ENCODE assay signal across 8 cellular contexts in genomic region chr16:80802902-80803301, GRCh38. TPM values are rescaled to one million over a fixed set of nuclear protein-coding genes. Genes with fewer than 3 reads are reported as not detected.
DNase-seq lines count a peak whose midpoint lies in the region; ATAC-seq, FAIRE-seq and TF ChIP-seq lines count a peak whose summit lies in the region.

No MANE protein-coding gene starts in this region.

- H3K9ac ChIP-seq in adipocyte (ENCODE audit: low read length) (no peak overlapping the region), HepG2 (ENCODE audit: insufficient read depth, low read depth, low read length) (no peak overlapping the region)

- BruUV-seq in HepG2 (replicated peaks; lab: Mats Ljungman, UMichigan), result no TSS peak

- H3K36me3 ChIP-seq in heart left ventricle (no peaks in the 10 kb centered on the region), adipocyte (ENCODE audit: control insufficient read depth, insufficient read depth, low read length, severe bottlenecking) (no peaks in the 10 kb centered on the region), HepG2 (replicated peaks in 1 of 2; ENCODE audit: control insufficient read depth in 1 of 2, insufficient read depth in 2 of 2, low read length in 2 of 2) (no peaks in the 10 kb centered on the region), upper lobe of right lung (no peaks in the 10 kb centered on the region)

- H3K4me2 ChIP-seq in HepG2 (ENCODE audit: low read depth, low read length), result no peak overlapping the region

- TF ChIP-seq CTCF in heart left ventricle (IDR thresholded peaks at IDR 0.05), result no peak
- no peak for TF ChIP-seq CTCF in HepG2 (CRISPR knock-in tag; IDR thresholded peaks at IDR 0.05)
- no peak for TF ChIP-seq CTCF in upper lobe of right lung (IDR thresholded peaks at IDR 0.05)

- no peak for TF ChIP-seq RAD21 in HepG2 (CRISPR knock-in tag; IDR thresholded peaks at IDR 0.05)

- H3K27me3 ChIP-seq in heart left ventricle (no peaks in the 10 kb centered on the region), adipocyte (replicated peaks; ENCODE audit: control insufficient read depth, insufficient read depth, low read length) (no peaks in the 10 kb centered on the region), HepG2 (ENCODE audit: control insufficient read depth in 1 of 2, insufficient read depth in 2 of 2, low read length in 2 of 2) (peaks cover 2 to 26% of the 10 kb centered on the region in 2 experiments; a peak in 3 of 5 replicates), upper lobe of right lung (no peaks in the 10 kb centered on the region)

- H3K4me1 ChIP-seq in heart left ventricle (peaks cover 0 to 28% (median 0%) of the 10 kb centered on the region in 12 donors), adipocyte (ENCODE audit: control insufficient read depth, insufficient read depth, low read length) (no peaks in the 10 kb centered on the region), HepG2 (ENCODE audit: insufficient read depth, low read length) (no peaks in the 10 kb centered on the region), upper lobe of right lung (no peaks in the 10 kb centered on the region)

- H3K9me3 ChIP-seq in heart left ventricle, result peaks cover 0 to 3% (median 0%) of the 10 kb centered on the region in 12 donors
- H3K9me3 ChIP-seq in adipocyte (ENCODE audit: control insufficient read depth, low read length), result no peaks in the 10 kb centered on the region
- H3K9me3 ChIP-seq in HepG2 (ENCODE audit: low read length), result no peaks in the 10 kb centered on the region
- no peaks in the 10 kb centered on the region for H3K9me3 ChIP-seq in upper lobe of right lung

- H2AFZ ChIP-seq in HepG2 (ENCODE audit: low read length), result no peak overlapping the region

- ATAC-seq in heart left ventricle (no peak), Right ventricle myocardium superior (ENCODE audit: poor library complexity) (no peak), HepG2 (no peak), upper lobe of right lung (no peak), HG02970 (IDR thresholded peaks at IDR 0.05; ENCODE audit: low FRiP score, unreplicated experiment) (no peak)

- no peak overlapping the region for H3K27ac ChIP-seq in heart left ventricle
- no peak overlapping the region for H3K27ac ChIP-seq in HepG2 (ENCODE audit: extremely low read length, insufficient read depth, low read length)
- H3K27ac ChIP-seq in upper lobe of right lung, result no peak overlapping the region

- H3K4me3 ChIP-seq in heart left ventricle (peak overlapping the region in 7 of 12 donors; percentile 54 to 82 (median 73)), adipocyte (ENCODE audit: low read length) (peak overlapping the region; percentile 60), HepG2 (replicated peaks in 1 of 3; ENCODE audit: insufficient read depth in 1 of 3, low read depth in 2 of 3, low read length in 3 of 3) (no peak overlapping the region), upper lobe of right lung (peak overlapping the region; percentile 47)

- POLR2A ChIA-PET in HepG2 (lab: Yijun Ruan, JAX), result no interaction called here

- H3K79me2 ChIP-seq in HepG2 (ENCODE audit: insufficient read depth, low read length), result no peaks in the 10 kb centered on the region

- in situ Hi-C loops in HepG2 (cut with HindIII; ENCODE audit: extremely low pct_ligation_motif_present, low pct_unique_long_range_greater_than_20kb) (no loop called here), ACHN (cut with HindIII; ENCODE audit: low pct_ligation_motif_present, low pct_unique_long_range_greater_than_20kb, low sequenced_read_pairs) (no loop called here)

- intact Hi-C loops in heart left ventricle (cut with DNase I) (loop anchor here in 3 of 10 donors (10.0 kb wide), 1 partner anchor 258 kb away; the partner anchor contains the start of gene DYNLRB2 (in 3 of the 3)), Right ventricle myocardium superior (cut with DNase I) (no loop called here), HepG2 (cut with micrococcal nuclease; ENCODE audit: unreplicated experiment) (no loop called here), upper lobe of right lung (cut with DNase I) (no loop called here)

- TF ChIP-seq POLR2A in heart left ventricle (IDR thresholded peaks at IDR 0.05), result no peak
- no peak for TF ChIP-seq POLR2A in HepG2 (IDR thresholded peaks at IDR 0.05; ENCODE audit: insufficient read depth in 1 of 2, low read depth in 2 of 2, low read length in 2 of 2)

- CTCF ChIA-PET in HepG2 (lab: Yijun Ruan, JAX; ENCODE audit: low intra/inter-chr PET ratio, low total read pairs), result no interaction called here

- no peak for DNase-seq in heart left ventricle
- DNase-seq in Right ventricle myocardium superior, result no peak
- DNase-seq in adipocyte (ENCODE audit: low read depth), result no peak
- no peak for DNase-seq in HepG2 (ENCODE audit: low spot score)
- no peak for DNase-seq in upper lobe of right lung
- no peak for DNase-seq in ACHN
- no peak for DNase-seq in foreskin melanocyte

- WGBS in heart left ventricle, 4 donors, result 83 to 98% (median 95%) methylated on average over 7 of the region's 7 CpGs
- WGBS in HepG2 (ENCODE audit: low lambda C conversion rate), result 90% methylated on average over 7 of the region's 7 CpGs

- no peaks in the 10 kb centered on the region for H4K20me1 ChIP-seq in HepG2 (ENCODE audit: insufficient read depth, low read length)

- no peak for FAIRE-seq in HepG2 (lab: Jason Lieb, UNC)

- TF ChIP-seq EP300 in HepG2 (IDR thresholded peaks at IDR 0.05; ENCODE audit: low read depth in 2 of 2, low read length in 2 of 2) (no peak), HepG2 (CRISPR knock-in tag; IDR thresholded peaks at IDR 0.05; ENCODE audit: borderline replicate concordance) (no peak)

TF ChIP-seq in HepG2, 621 proteins besides CTCF, POLR2A, EP300 and RAD21:
- TF ChIP-seq BORCS8-MEF2B (CRISPR knock-in tag; IDR thresholded peaks at IDR 0.05) (no peak), FOXO4 (CRISPR knock-in tag; conservative IDR thresholded peaks at IDR 0.05) (no peak), MEIS2 (CRISPR knock-in tag; IDR thresholded peaks at IDR 0.05) (no peak), DZIP1 (CRISPR knock-in tag; IDR thresholded peaks at IDR 0.05) (0 out of 2 replicates have a peak, but pooled peaks have one; percentile 47)

RNA-seq across cellular contexts. Expression of gene CDYL2, which starts 1.5 kb away (rescaled TPM):
- total RNA-seq in heart left ventricle (1 to 10 TPM; 1.8 to 8.6 (median 3.6) TPM), Right ventricle myocardium superior (2.9 TPM), HepG2 (2016; rRNA removed; fragmentation: Illumina TruSeq; extraction: Trizol) (0.20 and 0.35 TPM in 2 replicates), upper lobe of right lung (21.0 TPM)
- polyA plus RNA-seq in heart left ventricle (1 to 10 TPM in 1 of 2 donors, under 1 TPM in 1; 0.80 to 1.4 TPM), HepG2 (2011; rRNA removed) (0.07 TPM in 2 replicates)
- total RNA-seq in HepG2 (2016; cell fraction: cytosol; rRNA removed; fragmentation: Illumina TruSeq; extraction: Trizol; ENCODE audit: low read depth), result 3.8 and 5.3 TPM in 2 replicates
- 0.39 and 0.52 TPM in 2 replicates for total RNA-seq in HepG2 (2016; cell fraction: insoluble cytoplasmic fraction; rRNA removed; fragmentation: Illumina TruSeq; extraction: Trizol)
- 1.1 and 1.4 TPM in 2 replicates for total RNA-seq in HepG2 (2016; cell fraction: membrane; rRNA removed; fragmentation: Illumina TruSeq; extraction: Trizol)
- 0.16 and 0.47 TPM in 2 replicates for total RNA-seq in HepG2 (2016; cell fraction: nucleus; rRNA removed; fragmentation: Illumina TruSeq; extraction: Trizol)
- 0.03 and 0.08 TPM in 2 replicates for polyA plus RNA-seq in HepG2 (2011; cell fraction: cytosol; rRNA removed)
- 0.10 and 0.17 TPM in 2 replicates for polyA plus RNA-seq in HepG2 (2011; cell fraction: nucleus; rRNA removed)
- 0.11 TPM in 1 of 2 replicates, not detected in the other for polyA plus RNA-seq in HepG2 (2012)
- 0.01 TPM in 1 of 2 replicates, not detected in the other for polyA plus RNA-seq in HepG2 (2016; cell fraction: cytosol; fragmentation: Illumina TruSeq; extraction: Trizol; ENCODE audit: low read depth)
- polyA plus RNA-seq in HepG2 (2016; cell fraction: insoluble cytoplasmic fraction; fragmentation: Illumina TruSeq; extraction: Trizol; ENCODE audit: low read depth), result 0.15 and 0.22 TPM in 2 replicates
- 0.05 and 0.13 TPM in 2 replicates for polyA plus RNA-seq in HepG2 (2016; cell fraction: membrane; fragmentation: Illumina TruSeq; extraction: Trizol; ENCODE audit: low read depth)
- polyA plus RNA-seq in HepG2 (2016; cell fraction: nucleus; fragmentation: Illumina TruSeq; extraction: Trizol; ENCODE audit: insufficient read depth, low read depth), result 0.12 and 0.44 TPM in 2 replicates
- polyA minus RNA-seq in HepG2 (2011; rRNA and poly(A)+ RNA removed; ENCODE audit: low replicate concordance), result 0.22 and 43.0 TPM in 2 replicates
- polyA minus RNA-seq in HepG2 (2011; cell fraction: cytosol; rRNA and poly(A)+ RNA removed), result 0.10 and 0.44 TPM in 2 replicates
- polyA minus RNA-seq in HepG2 (2011; cell fraction: nucleus; rRNA and poly(A)+ RNA removed), result 1.5 and 2.6 TPM in 2 replicates

Comparison
In these comparisons a context has a peak if more than half of its experiments do, and no peak if none do; other contexts are left out.
1. H3K4me3 ChIP-seq: peak in heart left ventricle (7 of 12), adipocyte (single experiment) and upper lobe of right lung (single experiment); none in HepG2 (0 of 3).